ENCODE assay signal across 1 cellular context in genomic region chr12:6889775-6890573, GRCh38.
TF ChIP-seq lines count a peak whose summit lies in the region.

No MANE protein-coding gene starts in this region.

TF ChIP-seq in HepG2, 621 proteins besides CTCF, POLR2A, EP300 and RAD21:
- TF ChIP-seq ZNF121 (CRISPR knock-in tag; IDR thresholded peaks at IDR 0.05), result peak; percentile 79; the same call in 1 of the 2 replicates
- 0 out of 2 replicates have a peak, but pooled peaks have one; percentile 4 for TF ChIP-seq SNAPC4 (CRISPR knock-in tag; IDR thresholded peaks at IDR 0.05)
- TF ChIP-seq ZNF414 (CRISPR knock-in tag; IDR thresholded peaks at IDR 0.05), result 0 out of 2 replicates have a peak, but pooled peaks have one; percentile 14
- peak; percentile 40; the same call in 1 of the 2 replicates for TF ChIP-seq ZBTB38 (CRISPR knock-in tag; IDR thresholded peaks at IDR 0.05)
